ENCODE assay signal across 17 cellular contexts in the genomic region with DNA sequence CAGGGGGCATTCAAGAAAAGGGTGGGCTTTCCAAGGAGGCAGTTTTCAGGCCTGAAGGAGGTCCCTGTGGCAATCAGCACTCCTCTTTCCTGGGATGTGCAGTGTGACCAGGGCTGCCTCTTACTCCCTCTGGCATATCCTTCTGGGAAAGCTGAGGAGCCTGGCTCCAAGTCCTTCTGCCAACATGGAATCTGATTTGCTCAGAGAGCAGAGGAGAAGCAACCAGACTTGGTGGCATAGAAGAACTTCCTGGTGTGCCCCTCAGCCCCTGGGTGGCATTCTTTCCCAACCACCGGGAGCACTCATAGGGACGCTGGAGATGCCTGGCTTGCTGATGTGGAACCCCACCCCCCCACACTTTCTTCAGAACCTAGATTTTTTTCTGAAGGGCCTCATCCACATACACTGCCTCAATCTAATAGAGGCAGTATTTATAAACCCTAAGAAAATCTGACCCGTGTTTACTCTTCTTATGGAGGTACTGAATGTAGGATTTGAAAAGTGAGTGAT.
DNase-seq lines count a peak whose midpoint lies in the region; ATAC-seq and TF ChIP-seq lines count a peak whose summit lies in the region.
"Had no signal": no experiment of that assay in that cellular context is flagged by ENCODE, and none has a peak within 500 bp of the region (broad histone marks: within the 10 kb centered on the region; RNA-seq: fewer than 3 reads in every experiment).

No MANE protein-coding gene starts in this region.

- RAD21 ChIA-PET in HCT116 (lab: Charles Lee; ENCODE audit: low non-redundant PET in 1 of 2, low total read pairs in 2 of 2, uncharacterized antibody in 2 of 2, unreplicated experiment in 2 of 2), result no interaction called here

- no peaks in the 10 kb centered on the region for H3K9me2 ChIP-seq in HCT116 (ENCODE audit: insufficient read depth)

- no peak for ATAC-seq in CD4-positive, alpha-beta T cell (ENCODE audit: poor library complexity)
- ATAC-seq in HCT116 (no peak), natural killer cell (no peak)
- no peak for ATAC-seq in central memory CD8-positive, alpha-beta T cell (replicated peaks; ENCODE audit: extremely low read depth, poor library complexity, severe bottlenecking)

- H3K4me1 ChIP-seq in HCT116 (ENCODE audit: control insufficient read depth in 1 of 2, insufficient read depth in 2 of 2, low read length in 2 of 2), result peaks cover 0 to 5% of the 10 kb centered on the region in 2 experiments; a peak in 2 of 4 replicates

- H3K4me2 ChIP-seq in HCT116 (ENCODE audit: low read length), result no peak overlapping the region
- H3K4me2 ChIP-seq: BLaER1 treated with 17β-estradiol and CSF1 and Interleukin-3, amounts not matched to agents 10 nM and 100 nM had no signal

- peak overlapping the region; percentile 93 for H3K27ac Mint-ChIP-seq in CD4-positive, alpha-beta T cell
- peak overlapping the region; percentile 90 for H3K27ac Mint-ChIP-seq in central memory CD8-positive, alpha-beta T cell (ENCODE audit: low read depth)
- H3K27ac Mint-ChIP-seq in natural killer cell, result peak overlapping the region; percentile 98 to 100

- no peak overlapping the region for H3K4me3 Mint-ChIP-seq in CD4-positive, alpha-beta T cell
- H3K4me3 Mint-ChIP-seq in central memory CD8-positive, alpha-beta T cell, result peak overlapping the region; percentile 70
- H3K4me3 Mint-ChIP-seq in natural killer cell, result peak overlapping the region; percentile 79

- TF ChIP-seq RAD21 in HCT116 (IDR thresholded peaks at IDR 0.05; ENCODE audit: low read depth), result peak; percentile 21; the same call in 1 of the 2 replicates

- H3K9ac ChIP-seq in HCT116 (ENCODE audit: low read length), result no peak overlapping the region
- H3K9ac ChIP-seq: BLaER1 treated with 17β-estradiol and CSF1 and Interleukin-3, amounts not matched to agents 10 nM and 100 nM had no signal

- H3K27me3 Mint-ChIP-seq in CD4-positive, alpha-beta T cell, result no peaks in the 10 kb centered on the region
- H3K27me3 Mint-ChIP-seq in central memory CD8-positive, alpha-beta T cell, result no peaks in the 10 kb centered on the region
- no peaks in the 10 kb centered on the region for H3K27me3 Mint-ChIP-seq in natural killer cell (ENCODE audit: low read depth in 2 of 2)

- H3K36me3 ChIP-seq in HCT116 (ENCODE audit: control insufficient read depth in 1 of 2, insufficient read depth in 2 of 2, low read length in 2 of 2), result no peaks in the 10 kb centered on the region
- H3K36me3 ChIP-seq: colonic mucosa, gastrocnemius medialis, neutrophil had no signal

- DNase-seq in CD4-positive, alpha-beta T cell, result no peak
- DNase-seq in HCT116 (ENCODE audit: low read depth, low spot score), result no peak
- DNase-seq in central memory CD8-positive, alpha-beta T cell (ENCODE audit: low spot score in 2 of 2), result no peak
- DNase-seq in natural killer cell, result no peak
- DNase-seq in NCI-H2029 treated with DMSO at 0.1 percent for 48 hours (lab: John Stamatoyannopoulos, UW), result no peak
- no peak for DNase-seq in cerebellar cortex (ENCODE audit: low spot score)
- DNase-seq in AML-193 (lab: John Stamatoyannopoulos, UW), result no peak
- DNase-seq: aorta, colonic mucosa, DMS79 treated with DMSO at 0.1 percent for 48 hours, gastrocnemius medialis, mammary epithelial cell, NCI-H146, right cardiac atrium, T-helper 2 cell had no signal

- CTCF ChIA-PET in CD4-positive, alpha-beta T cell (lab: Charles Lee), result no interaction called here
- CTCF ChIA-PET in HCT116 (lab: Charles Lee), result interaction anchor here (0.9 kb wide), 1 partner anchor 330 kb away, joined by 4 read pairs; no protein-coding TSS in a partner anchor

- H2AFZ ChIP-seq in HCT116 (ENCODE audit: low read depth, low read length, poor library complexity, severe bottlenecking), result no peak overlapping the region

- POLR2A ChIA-PET in CD4-positive, alpha-beta T cell (lab: Charles Lee), result interaction anchor here (1.1 to 1.4 kb wide), 2 partner anchors 41 to 131 kb away, joined by 3 read pairs; no protein-coding TSS in a partner anchor
- POLR2A ChIA-PET in HCT116 (lab: Charles Lee), result no interaction called here

- peak overlapping the region; percentile 45 for H3K27ac ChIP-seq in CD4-positive, alpha-beta T cell (ENCODE audit: low read depth, low read length)
- H3K27ac ChIP-seq in HCT116 (ENCODE audit: low read depth, low read length), result no peak overlapping the region
- H3K27ac ChIP-seq: BLaER1 treated with 17β-estradiol and CSF1 and Interleukin-3, amounts not matched to agents 10 nM and 100 nM; colonic mucosa; neutrophil had no signal

- H3K36me3 Mint-ChIP-seq in CD4-positive, alpha-beta T cell (ENCODE audit: low read depth), result peaks cover 94% of the 10 kb centered on the region
- H3K36me3 Mint-ChIP-seq in central memory CD8-positive, alpha-beta T cell (ENCODE audit: insufficient read depth), result peaks cover 69% of the 10 kb centered on the region
- H3K36me3 Mint-ChIP-seq in natural killer cell, result peaks cover 19% of the 10 kb centered on the region

- H3K9me3 Mint-ChIP-seq in CD4-positive, alpha-beta T cell, result no peaks in the 10 kb centered on the region
- no peaks in the 10 kb centered on the region for H3K9me3 Mint-ChIP-seq in central memory CD8-positive, alpha-beta T cell
- no peaks in the 10 kb centered on the region for H3K9me3 Mint-ChIP-seq in natural killer cell

- BruUV-seq in HCT116 (replicated peaks; lab: Mats Ljungman, UMichigan), result no TSS peak

- H3K27me3 ChIP-seq in CD4-positive, alpha-beta T cell (ENCODE audit: control insufficient read depth, insufficient read depth, low read length), result no peaks in the 10 kb centered on the region
- H3K27me3 ChIP-seq in HCT116 (ENCODE audit: insufficient read depth, low read length), result no peaks in the 10 kb centered on the region
- H3K27me3 ChIP-seq: BLaER1 treated with 17β-estradiol and CSF1 and Interleukin-3, amounts not matched to agents 10 nM and 100 nM; colonic mucosa; gastrocnemius medialis; neutrophil had no signal

- intact Hi-C loops in CD4-positive, alpha-beta T cell (cut with DNase I, micrococcal nuclease), result loop anchor here in 1 of 2 experiments (5.0 kb wide), 2 partner anchors 34 to 89 kb away; no protein-coding TSS in a partner anchor
- intact Hi-C loops in HCT116 (cut with micrococcal nuclease) (loop anchor here (5.0 kb wide), 1 partner anchor 599 kb away; no protein-coding TSS in a partner anchor), natural killer cell (cut with micrococcal nuclease) (no loop called here)

- no peaks in the 10 kb centered on the region for H4K20me1 ChIP-seq in HCT116 (ENCODE audit: insufficient read depth)

- no peaks in the 10 kb centered on the region for H3K79me2 ChIP-seq in HCT116 (ENCODE audit: insufficient read depth, low read length)

- no peaks in the 10 kb centered on the region for H3K9me3 ChIP-seq in CD4-positive, alpha-beta T cell (ENCODE audit: control insufficient read depth, low read length)
- H3K9me3 ChIP-seq in HCT116 (ENCODE audit: control insufficient read depth in 1 of 2, insufficient read depth in 1 of 2, low read depth in 1 of 2, low read length in 2 of 2), result no peaks in the 10 kb centered on the region
- H3K9me3 ChIP-seq: BLaER1 treated with 17β-estradiol and CSF1 and Interleukin-3, amounts not matched to agents 10 nM and 100 nM; colonic mucosa; gastrocnemius medialis; neutrophil had no signal

- peaks cover 74% of the 10 kb centered on the region for H3K4me1 Mint-ChIP-seq in CD4-positive, alpha-beta T cell (ENCODE audit: low read depth)
- H3K4me1 Mint-ChIP-seq in central memory CD8-positive, alpha-beta T cell, result peaks cover 62% of the 10 kb centered on the region
- H3K4me1 Mint-ChIP-seq in natural killer cell, result peaks cover 67 to 74% of the 10 kb centered on the region in 2 donors

- TF ChIP-seq CTCF in CD4-positive, alpha-beta T cell (IDR thresholded peaks at IDR 0.05), result no peak
- no peak for TF ChIP-seq CTCF in HCT116 (IDR thresholded peaks at IDR 0.05 in 2 of 3, conservative IDR thresholded peaks at IDR 0.05 in 1 of 3; ENCODE audit: borderline replicate concordance in 1 of 3, insufficient read depth in 1 of 3, low read depth in 2 of 3, low read length in 2 of 3)
- TF ChIP-seq CTCF in natural killer cell (IDR thresholded peaks at IDR 0.05), result no peak

- no peak overlapping the region for H3K4me3 ChIP-seq in HCT116 (replicated peaks in 1 of 2; ENCODE audit: low read depth in 1 of 2, low read length in 2 of 2)
- H3K4me3 ChIP-seq: BLaER1 treated with 17β-estradiol and CSF1 and Interleukin-3, amounts not matched to agents 10 nM and 100 nM; colonic mucosa; gastrocnemius medialis had no signal

- no peak for TF ChIP-seq POLR2A in HCT116 (IDR thresholded peaks at IDR 0.05; ENCODE audit: borderline replicate concordance, extremely low read depth, insufficient read depth, insufficient read length)

TF ChIP-seq in HCT116, 20 proteins besides CTCF, POLR2A, EP300 and RAD21 (continues in another document):
- TF ChIP-seq EZH2 (IDR thresholded peaks at IDR 0.05) (no peak), CBX3 (IDR thresholded peaks at IDR 0.05; ENCODE audit: low read depth) (no peak), ELF1 (IDR thresholded peaks at IDR 0.05; ENCODE audit: borderline replicate concordance, low read depth) (no peak), EZH2phosphoT487 (IDR thresholded peaks at IDR 0.05; ENCODE audit: borderline replicate concordance) (no peak), ZNF274 (IDR thresholded peaks at IDR 0.05; ENCODE audit: low read depth, low read length) (no peak)
- TF ChIP-seq, protein P1, sequence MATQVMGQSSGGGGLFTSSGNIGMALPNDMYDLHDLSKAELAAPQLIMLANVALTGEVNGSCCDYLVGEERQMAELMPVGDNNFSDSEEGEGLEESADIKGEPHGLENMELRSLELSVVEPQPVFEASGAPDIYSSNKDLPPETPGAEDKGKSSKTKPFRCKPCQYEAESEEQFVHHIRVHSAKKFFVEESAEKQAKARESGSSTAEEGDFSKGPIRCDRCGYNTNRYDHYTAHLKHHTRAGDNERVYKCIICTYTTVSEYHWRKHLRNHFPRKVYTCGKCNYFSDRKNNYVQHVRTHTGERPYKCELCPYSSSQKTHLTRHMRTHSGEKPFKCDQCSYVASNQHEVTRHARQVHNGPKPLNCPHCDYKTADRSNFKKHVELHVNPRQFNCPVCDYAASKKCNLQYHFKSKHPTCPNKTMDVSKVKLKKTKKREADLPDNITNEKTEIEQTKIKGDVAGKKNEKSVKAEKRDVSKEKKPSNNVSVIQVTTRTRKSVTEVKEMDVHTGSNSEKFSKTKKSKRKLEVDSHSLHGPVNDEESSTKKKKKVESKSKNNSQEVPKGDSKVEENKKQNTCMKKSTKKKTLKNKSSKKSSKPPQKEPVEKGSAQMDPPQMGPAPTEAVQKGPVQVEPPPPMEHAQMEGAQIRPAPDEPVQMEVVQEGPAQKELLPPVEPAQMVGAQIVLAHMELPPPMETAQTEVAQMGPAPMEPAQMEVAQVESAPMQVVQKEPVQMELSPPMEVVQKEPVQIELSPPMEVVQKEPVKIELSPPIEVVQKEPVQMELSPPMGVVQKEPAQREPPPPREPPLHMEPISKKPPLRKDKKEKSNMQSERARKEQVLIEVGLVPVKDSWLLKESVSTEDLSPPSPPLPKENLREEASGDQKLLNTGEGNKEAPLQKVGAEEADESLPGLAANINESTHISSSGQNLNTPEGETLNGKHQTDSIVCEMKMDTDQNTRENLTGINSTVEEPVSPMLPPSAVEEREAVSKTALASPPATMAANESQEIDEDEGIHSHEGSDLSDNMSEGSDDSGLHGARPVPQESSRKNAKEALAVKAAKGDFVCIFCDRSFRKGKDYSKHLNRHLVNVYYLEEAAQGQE (IDR thresholded peaks at IDR 0.05; ENCODE audit: low read depth), result no peak
